ENCODE assay signal across 8 cellular contexts in the genomic region with DNA sequence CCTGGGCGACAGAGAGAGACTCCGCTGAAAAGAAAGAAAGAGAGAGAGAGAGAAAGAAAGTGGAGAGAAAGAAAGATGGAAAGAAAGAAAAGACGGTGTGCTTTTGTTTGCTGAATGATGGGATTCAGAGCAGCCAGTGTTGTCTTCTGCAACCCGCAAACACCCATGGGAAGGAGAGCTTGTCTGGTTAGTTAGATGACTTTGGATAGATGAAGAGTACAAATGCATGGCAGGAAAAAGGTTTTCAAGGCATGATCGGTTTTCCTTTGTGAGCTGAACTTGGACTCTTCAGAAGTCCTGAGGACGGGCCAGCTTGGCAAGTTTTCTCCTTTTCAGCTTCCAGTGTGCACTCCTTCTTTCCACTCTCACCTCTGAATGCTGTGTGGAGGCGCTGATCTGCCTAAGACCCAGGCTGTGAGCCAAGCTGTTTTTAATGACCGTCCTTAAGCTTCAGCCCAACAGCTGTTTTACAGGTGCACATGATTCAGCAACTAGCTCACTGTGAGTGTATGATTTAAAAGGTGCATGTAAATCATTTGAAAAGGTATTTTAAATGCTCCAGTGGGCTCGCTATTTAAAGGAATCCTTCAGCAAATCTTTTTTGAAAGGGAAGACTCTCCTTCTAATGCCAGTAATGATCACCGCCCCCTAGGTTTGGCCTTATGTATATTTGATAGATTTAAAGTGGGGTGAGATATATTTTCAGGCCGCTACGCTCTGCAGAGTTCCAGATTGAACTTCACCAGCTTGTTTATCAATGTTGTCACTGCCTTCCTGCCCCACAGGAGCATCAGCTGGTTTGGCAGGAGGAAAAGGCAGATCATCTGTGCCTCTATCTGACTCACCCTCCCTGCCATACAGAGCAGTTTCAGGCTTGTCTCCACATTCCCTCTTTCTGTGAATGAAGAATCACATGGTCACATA.
A peak's percentile ranks its signal among the peaks of the same experiment; 100 is the strongest.
DNase-seq lines count a peak whose midpoint lies in the region; ATAC-seq, FAIRE-seq and TF ChIP-seq lines count a peak whose summit lies in the region.

No MANE protein-coding gene starts in this region.

- H3K27ac ChIP-seq in transverse colon: peak overlapping the region; percentile 51 to 77 (median 70)

- peaks cover 17 to 39% (median 22%) of the 10 kb centered on the region in 4 donors for H3K4me1 ChIP-seq in transverse colon

- intact Hi-C loops in transverse colon (cut with DNase I; ENCODE audit: low total_unique reads): no loop called here

- no peak for TF ChIP-seq CTCF in bronchial epithelial cell (IDR thresholded peaks at IDR 0.05; ENCODE audit: insufficient read depth, low read length, severe bottlenecking)
- no peak for TF ChIP-seq CTCF in transverse colon (IDR thresholded peaks at IDR 0.05)

- H3K4me3 ChIP-seq in bronchial epithelial cell (ENCODE audit: low read depth, low read length): no peak overlapping the region
- no peak overlapping the region for H3K4me3 ChIP-seq in transverse colon

- ATAC-seq in HG03175 (IDR thresholded peaks at IDR 0.05; ENCODE audit: unreplicated experiment) (no peak), HG03378 (IDR thresholded peaks at IDR 0.05; ENCODE audit: unreplicated experiment) (no peak)

- H3K36me3 ChIP-seq in bronchial epithelial cell (ENCODE audit: control insufficient read depth, insufficient read depth, low read length): no peaks in the 10 kb centered on the region
- H3K36me3 ChIP-seq in transverse colon: no peaks in the 10 kb centered on the region

- H3K9me3 ChIP-seq in transverse colon: no peaks in the 10 kb centered on the region

- peak; percentile 13 for FAIRE-seq in bronchial epithelial cell (lab: Jason Lieb, UNC)

- 31 to 47% methylated on average over 6 to 12 of the region's 12 CpGs for WGBS in transverse colon (ENCODE audit: low coverage in 1 of 2), 2 donors

- TF ChIP-seq POLR2A in transverse colon (IDR thresholded peaks at IDR 0.05): no peak

- in situ Hi-C loops in transverse colon (cut with MboI; ENCODE audit: low pct_ligation_motif_present in 1 of 4, low pct_unique_long_range_greater_than_20kb in 1 of 4, low sequenced_read_pairs in 3 of 4): no loop called here

- peak; percentile 5 to 66 for DNase-seq in NCI-H2081 (lab: John Stamatoyannopoulos, UW)
- DNase-seq in bronchial epithelial cell (ENCODE audit: low read depth): peak; percentile 91
- peak; percentile 86 for DNase-seq in left kidney (ENCODE audit: low read depth, low spot score)
- peak; percentile 56 for DNase-seq in transverse colon
- no peak for DNase-seq in activated effector memory CD4-positive, alpha-beta T cell treated with anti-CD3 and anti-CD28 coated beads, Interleukin-2, amount 50 U/mL, for 16 hours
- no peak for DNase-seq in stimulated activated CD4-positive, alpha-beta T cell treated with anti-CD3 and anti-CD28 coated beads, Interleukin-12 subunit alpha, Interleukin-12 subunit beta, amount 100 ng/mL, for 4 hours

- H3K27me3 ChIP-seq in bronchial epithelial cell (ENCODE audit: control insufficient read depth, insufficient read depth, low read length) (no peaks in the 10 kb centered on the region), transverse colon (no peaks in the 10 kb centered on the region)

- no peak for TF ChIP-seq EP300 in transverse colon (IDR thresholded peaks at IDR 0.05; ENCODE audit: low read depth)

Comparison
In these comparisons a context has a peak if more than half of its experiments do, and no peak if none do; other contexts are left out.
1. DNase-seq: peak in NCI-H2081 (2 of 2), bronchial epithelial cell (single experiment), left kidney (single experiment) and transverse colon (single experiment); none in activated effector memory CD4-positive, alpha-beta T cell treated with anti-CD3 and anti-CD28 coated beads, Interleukin-2, amount 50 U/mL, for 16 hours (single experiment) and stimulated activated CD4-positive, alpha-beta T cell treated with anti-CD3 and anti-CD28 coated beads, Interleukin-12 subunit alpha, Interleukin-12 subunit beta, amount 100 ng/mL, for 4 hours (single experiment).